8 cellular contexts compared by ENCODE assay signal in the genomic region with DNA sequence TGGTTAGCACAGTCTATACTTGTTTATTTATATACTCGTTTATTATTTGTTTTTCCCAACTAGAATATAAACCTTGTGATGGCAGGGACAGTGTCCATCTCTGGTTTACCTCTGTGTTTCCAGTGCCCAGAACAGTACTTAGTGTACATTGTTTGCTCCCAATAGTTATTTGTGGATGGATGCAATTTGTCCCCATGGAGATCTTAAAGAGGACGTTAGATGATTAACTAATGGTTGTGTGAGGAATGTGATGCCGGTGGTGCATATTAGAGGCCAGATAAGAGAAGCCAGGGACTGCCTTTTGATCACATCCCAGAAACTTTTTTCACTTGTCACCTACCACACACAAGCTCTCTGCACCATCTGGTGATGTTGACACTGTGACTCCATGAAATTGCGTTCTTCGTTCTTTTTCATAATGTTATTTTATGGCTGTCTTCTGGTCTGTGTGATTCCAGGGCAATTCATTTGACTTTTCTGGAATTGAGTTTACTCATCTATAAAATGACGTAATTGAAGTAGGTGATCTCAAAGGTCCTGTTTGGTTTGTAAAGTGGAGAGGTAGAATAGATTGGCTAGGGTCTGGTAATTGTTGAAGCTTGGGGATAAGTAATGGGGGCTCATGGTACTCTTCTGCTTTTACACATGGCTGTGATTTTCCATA. TPM values are rescaled to one million over a fixed set of nuclear protein-coding genes. Genes with fewer than 3 reads are reported as not detected.
DNase-seq lines count a peak whose midpoint lies in the region; ATAC-seq and TF ChIP-seq lines count a peak whose summit lies in the region.

No MANE protein-coding gene starts in this region.

- peak overlapping the region; percentile 83 for H3K27ac ChIP-seq in colonic mucosa
- H3K27ac ChIP-seq in muscle layer of colon (ENCODE audit: low read depth, low read length), result no peak overlapping the region

- H3K27me3 Mint-ChIP-seq in IgD-negative memory B cell, result no peaks in the 10 kb centered on the region

- H3K36me3 Mint-ChIP-seq in IgD-negative memory B cell, result peaks cover 2% of the 10 kb centered on the region

- peak overlapping the region in 1 of 3 donors; percentile 44 for H3K27ac Mint-ChIP-seq in IgD-negative memory B cell

- H3K4me3 Mint-ChIP-seq in IgD-negative memory B cell, result peak overlapping the region; percentile 96 to 99 (median 98)

- H3K9me3 Mint-ChIP-seq in IgD-negative memory B cell, result peaks cover 0 to 3% (median 0%) of the 10 kb centered on the region in 3 donors

- H3K27me3 ChIP-seq in colonic mucosa, result no peaks in the 10 kb centered on the region
- no peaks in the 10 kb centered on the region for H3K27me3 ChIP-seq in muscle layer of colon (ENCODE audit: control insufficient read depth in 1 of 2, insufficient read depth in 2 of 2, low read length in 2 of 2)

- peaks cover 28 to 31% (median 29%) of the 10 kb centered on the region in 3 donors for H3K4me1 Mint-ChIP-seq in IgD-negative memory B cell

- H3K4me1 ChIP-seq in colonic mucosa, result peaks cover 3% of the 10 kb centered on the region
- peaks cover 17% of the 10 kb centered on the region for H3K4me1 ChIP-seq in muscle layer of colon (ENCODE audit: insufficient read depth, low read length)

- H3K9ac ChIP-seq in colonic mucosa (ENCODE audit: low read depth in 2 of 2, low read length in 2 of 2) (peak overlapping the region in 1 of 2 donors; percentile 98), muscle layer of colon (ENCODE audit: low read length) (no peak overlapping the region)

- H3K36me3 ChIP-seq in colonic mucosa, result no peaks in the 10 kb centered on the region
- no peaks in the 10 kb centered on the region for H3K36me3 ChIP-seq in muscle layer of colon (ENCODE audit: insufficient read depth, low read length)

- H3K4me3 ChIP-seq in colonic mucosa (peak overlapping the region; percentile 93), muscle layer of colon (ENCODE audit: low read depth in 1 of 2, low read length in 2 of 2) (peak overlapping the region; percentile 25 to 95)

- in situ Hi-C loops in ACHN (cut with HindIII; ENCODE audit: low pct_ligation_motif_present, low pct_unique_long_range_greater_than_20kb, low sequenced_read_pairs), result no loop called here

- peak; percentile 29 for DNase-seq in ACHN
- peak; percentile 43 for DNase-seq in colonic mucosa
- no peak for DNase-seq in omental fat pad (ENCODE audit: low spot score)
- no peak for DNase-seq in germinal center (ENCODE audit: low spot score)

- intact Hi-C loops in colonic mucosa (cut with DNase I), result no loop called here

- H3K9me3 ChIP-seq in colonic mucosa, result no peaks in the 10 kb centered on the region
- no peaks in the 10 kb centered on the region for H3K9me3 ChIP-seq in muscle layer of colon (ENCODE audit: low read length)

- TF ChIP-seq CTCF in colonic mucosa (IDR thresholded peaks at IDR 0.05) (no peak), omental fat pad (IDR thresholded peaks at IDR 0.05) (no peak)

- ATAC-seq in GM21786 (IDR thresholded peaks at IDR 0.05; ENCODE audit: unreplicated experiment) (no peak), omental fat pad (ENCODE audit: low FRiP score) (no peak), GM18520 (IDR thresholded peaks at IDR 0.05; ENCODE audit: unreplicated experiment) (no peak)

RNA-seq across cellular contexts. Expression of a gene that starts 1.2 kb away (rescaled TPM):
- polyA plus RNA-seq in IgD-negative memory B cell, result 20.2 TPM
- total RNA-seq in colonic mucosa, result 10 to 100 TPM; 35.1 to 36.0 TPM
- 10 to 100 TPM; 15.4 to 28.8 (median 24.8) TPM for total RNA-seq in omental fat pad

Comparison
In these comparisons a context has a peak if more than half of its experiments do, and no peak if none do; other contexts are left out.
1. DNase-seq: peak in ACHN (single experiment) and colonic mucosa (single experiment); none in omental fat pad (single experiment) and germinal center (single experiment).